In the genomic region with DNA sequence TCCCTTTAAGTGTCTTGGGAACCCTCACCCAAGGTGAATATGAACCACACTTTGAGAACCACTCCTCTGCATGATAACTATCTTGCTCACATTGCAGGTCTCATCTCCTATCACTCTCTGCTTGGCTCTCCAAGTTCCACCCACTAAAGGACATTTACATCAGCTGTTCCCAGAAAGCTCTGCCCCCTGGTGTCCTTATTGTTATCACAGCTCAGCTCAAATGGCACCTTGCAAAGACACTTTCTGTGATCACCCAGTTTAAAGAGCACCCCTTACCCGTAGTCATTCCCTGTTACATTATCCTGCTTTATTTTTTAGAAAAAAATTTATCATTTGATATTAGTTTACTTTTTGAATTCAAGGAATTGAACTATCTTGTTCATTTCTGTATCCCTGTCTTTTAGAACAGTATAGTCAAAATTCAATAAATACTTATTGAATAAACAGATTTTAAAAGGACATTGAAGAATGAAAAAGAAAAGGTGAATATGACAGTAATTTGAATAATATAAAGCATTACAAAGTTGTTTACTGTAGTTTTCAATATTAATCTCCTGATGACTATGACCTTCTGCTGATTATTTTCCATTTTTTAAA, we compare ENCODE assay signal across 9 cellular contexts. TPM values are rescaled to one million over a fixed set of nuclear protein-coding genes. Genes with fewer than 3 reads are reported as not detected.
A peak's percentile ranks its signal among the peaks of the same experiment; 100 is the strongest.
DNase-seq lines count a peak whose midpoint lies in the region; ATAC-seq and TF ChIP-seq lines count a peak whose summit lies in the region.
"Had no signal": no experiment of that assay in that cellular context is flagged by ENCODE, and none has a peak within 500 bp of the region (broad histone marks: within the 10 kb centered on the region; RNA-seq: fewer than 3 reads in every experiment).

No MANE protein-coding gene starts in this region.

- no peaks in the 10 kb centered on the region for H3K4me1 ChIP-seq in breast epithelium

- intact Hi-C loops in breast epithelium (cut with DNase I; ENCODE audit: low total_unique reads): no loop called here

- no peak overlapping the region for H3K4me3 ChIP-seq in breast epithelium

- ATAC-seq in GM18868 (IDR thresholded peaks at IDR 0.05; ENCODE audit: unreplicated experiment): peak; percentile 77
- ATAC-seq in left lobe of liver: peak; percentile 97
- peak; percentile 82 to 88 for ATAC-seq in stimulated activated naive B cell treated with anti-CD40 and anti-IgM and Interleukin-4, amounts not matched to agents 10 μg/mL and 1 μg/mL and 100 μg/mL, for 72 hours (replicated peaks)

- H3K9me3 Mint-ChIP-seq in stimulated activated naive B cell treated with anti-CD40 and anti-IgM and Interleukin-4, amounts not matched to agents 10 μg/mL and 1 μg/mL and 100 μg/mL, for 72 hours: no peaks in the 10 kb centered on the region

- no peak overlapping the region for H3K27ac Mint-ChIP-seq in stimulated activated naive B cell treated with anti-CD40 and anti-IgM and Interleukin-4, amounts not matched to agents 10 μg/mL and 1 μg/mL and 100 μg/mL, for 72 hours

- TF ChIP-seq POLR2A in breast epithelium (IDR thresholded peaks at IDR 0.05): no peak

- peak; percentile 27 for DNase-seq in Ammon's horn (ENCODE audit: low spot score)
- peak; percentile 63 for DNase-seq in HT-29 (ENCODE audit: low spot score)
- DNase-seq in T-helper 1 cell: peak; percentile 11 to 50 (median 17)
- no peak for DNase-seq in breast epithelium (ENCODE audit: low spot score in 2 of 2)
- peak; percentile 49 for DNase-seq in left lobe of liver (ENCODE audit: low spot score)
- DNase-seq in stimulated activated naive B cell treated with anti-CD40 and anti-IgM and Interleukin-4, amounts not matched to agents 10 μg/mL and 1 μg/mL and 100 μg/mL, for 72 hours: peak; percentile 35
- no peak for DNase-seq in NCI-H128 (lab: John Stamatoyannopoulos, UW; ENCODE audit: unreplicated experiment)

- no peaks in the 10 kb centered on the region for H3K27me3 ChIP-seq in breast epithelium

- H3K27me3 Mint-ChIP-seq in stimulated activated naive B cell treated with anti-CD40 and anti-IgM and Interleukin-4, amounts not matched to agents 10 μg/mL and 1 μg/mL and 100 μg/mL, for 72 hours: no peaks in the 10 kb centered on the region

- no peak overlapping the region for H3K27ac ChIP-seq in breast epithelium
- H3K27ac ChIP-seq: neutrophil had no signal

- TF ChIP-seq CTCF in breast epithelium (IDR thresholded peaks at IDR 0.05): peak in 2 of 3 donors; percentile 20 to 44

- H3K4me1 Mint-ChIP-seq in stimulated activated naive B cell treated with anti-CD40 and anti-IgM and Interleukin-4, amounts not matched to agents 10 μg/mL and 1 μg/mL and 100 μg/mL, for 72 hours: peaks cover 0 to 4% of the 10 kb centered on the region in 2 donors

- H3K36me3 ChIP-seq in breast epithelium: no peaks in the 10 kb centered on the region
- H3K36me3 ChIP-seq: neutrophil had no signal

- no peaks in the 10 kb centered on the region for H3K36me3 Mint-ChIP-seq in stimulated activated naive B cell treated with anti-CD40 and anti-IgM and Interleukin-4, amounts not matched to agents 10 μg/mL and 1 μg/mL and 100 μg/mL, for 72 hours

- no peaks in the 10 kb centered on the region for H3K9me3 ChIP-seq in breast epithelium
- H3K9me3 ChIP-seq: neutrophil had no signal

- no peak overlapping the region for H3K4me3 Mint-ChIP-seq in stimulated activated naive B cell treated with anti-CD40 and anti-IgM and Interleukin-4, amounts not matched to agents 10 μg/mL and 1 μg/mL and 100 μg/mL, for 72 hours

RNA-seq across cellular contexts. Expression of a gene that starts 20.5 kb away (rescaled TPM):
- not detected in 2 replicates for total RNA-seq in HT-29 (2014; rRNA removed; shearing (Covaris generic))
- total RNA-seq in breast epithelium (1 to 10 TPM in 1 of 3 donors, not detected in 2; 1.3 TPM), left lobe of liver (not detected)

Comparison
In these comparisons a context has a peak if more than half of its experiments do, and no peak if none do; other contexts are left out.
1. DNase-seq: peak in Ammon's horn (single experiment), HT-29 (single experiment), T-helper 1 cell (5 of 5), left lobe of liver (single experiment) and stimulated activated naive B cell treated with anti-CD40 and anti-IgM and Interleukin-4, amounts not matched to agents 10 μg/mL and 1 μg/mL and 100 μg/mL, for 72 hours (single experiment); none in breast epithelium (0 of 2) and NCI-H128 (single experiment).
2. Peak in every context shown above with its lines, with median percentiles within 50 percentile points of each other: ATAC-seq.